2 cellular contexts compared by ENCODE assay signal in genomic region chr11:66856496-66857233, GRCh38.
TF ChIP-seq lines count a peak whose summit lies in the region.

LRFN4 (plus strand) TSS chr11:66857064; CDS start chr11:66857745, 681 bp downstream.

TF ChIP-seq in IMR-90, 13 proteins besides CTCF, POLR2A, EP300 and RAD21 (continued from another document):
- TF ChIP-seq USF2 (IDR thresholded peaks at IDR 0.05; ENCODE audit: low read depth, low read length), result peak; percentile 74
- TF ChIP-seq MAZ (IDR thresholded peaks at IDR 0.05; ENCODE audit: borderline replicate concordance, low read depth, low read length), result no peak

TF ChIP-seq in WTC11, 78 proteins besides CTCF, POLR2A, EP300 and RAD21 (continued from another document):
- TF ChIP-seq, protein P1, sequence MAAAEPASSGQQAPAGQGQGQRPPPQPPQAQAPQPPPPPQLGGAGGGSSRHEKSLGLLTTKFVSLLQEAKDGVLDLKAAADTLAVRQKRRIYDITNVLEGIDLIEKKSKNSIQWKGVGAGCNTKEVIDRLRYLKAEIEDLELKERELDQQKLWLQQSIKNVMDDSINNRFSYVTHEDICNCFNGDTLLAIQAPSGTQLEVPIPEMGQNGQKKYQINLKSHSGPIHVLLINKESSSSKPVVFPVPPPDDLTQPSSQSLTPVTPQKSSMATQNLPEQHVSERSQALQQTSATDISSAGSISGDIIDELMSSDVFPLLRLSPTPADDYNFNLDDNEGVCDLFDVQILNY (CRISPR knock-in tag; IDR thresholded peaks at IDR 0.05), result 0 out of 2 replicates have a peak, but pooled peaks have one; percentile 15
- TF ChIP-seq, protein P2, sequence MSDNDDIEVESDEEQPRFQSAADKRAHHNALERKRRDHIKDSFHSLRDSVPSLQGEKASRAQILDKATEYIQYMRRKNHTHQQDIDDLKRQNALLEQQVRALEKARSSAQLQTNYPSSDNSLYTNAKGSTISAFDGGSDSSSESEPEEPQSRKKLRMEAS (CRISPR knock-in tag; IDR thresholded peaks at IDR 0.05), result peak; percentile 70; the same call in 1 of the 2 replicates
- 0 out of 2 replicates have a peak, but pooled peaks have one; percentile 39 for TF ChIP-seq RELA (CRISPR knock-in tag; IDR thresholded peaks at IDR 0.05; ENCODE audit: borderline replicate concordance)
- TF ChIP-seq, protein P3, sequence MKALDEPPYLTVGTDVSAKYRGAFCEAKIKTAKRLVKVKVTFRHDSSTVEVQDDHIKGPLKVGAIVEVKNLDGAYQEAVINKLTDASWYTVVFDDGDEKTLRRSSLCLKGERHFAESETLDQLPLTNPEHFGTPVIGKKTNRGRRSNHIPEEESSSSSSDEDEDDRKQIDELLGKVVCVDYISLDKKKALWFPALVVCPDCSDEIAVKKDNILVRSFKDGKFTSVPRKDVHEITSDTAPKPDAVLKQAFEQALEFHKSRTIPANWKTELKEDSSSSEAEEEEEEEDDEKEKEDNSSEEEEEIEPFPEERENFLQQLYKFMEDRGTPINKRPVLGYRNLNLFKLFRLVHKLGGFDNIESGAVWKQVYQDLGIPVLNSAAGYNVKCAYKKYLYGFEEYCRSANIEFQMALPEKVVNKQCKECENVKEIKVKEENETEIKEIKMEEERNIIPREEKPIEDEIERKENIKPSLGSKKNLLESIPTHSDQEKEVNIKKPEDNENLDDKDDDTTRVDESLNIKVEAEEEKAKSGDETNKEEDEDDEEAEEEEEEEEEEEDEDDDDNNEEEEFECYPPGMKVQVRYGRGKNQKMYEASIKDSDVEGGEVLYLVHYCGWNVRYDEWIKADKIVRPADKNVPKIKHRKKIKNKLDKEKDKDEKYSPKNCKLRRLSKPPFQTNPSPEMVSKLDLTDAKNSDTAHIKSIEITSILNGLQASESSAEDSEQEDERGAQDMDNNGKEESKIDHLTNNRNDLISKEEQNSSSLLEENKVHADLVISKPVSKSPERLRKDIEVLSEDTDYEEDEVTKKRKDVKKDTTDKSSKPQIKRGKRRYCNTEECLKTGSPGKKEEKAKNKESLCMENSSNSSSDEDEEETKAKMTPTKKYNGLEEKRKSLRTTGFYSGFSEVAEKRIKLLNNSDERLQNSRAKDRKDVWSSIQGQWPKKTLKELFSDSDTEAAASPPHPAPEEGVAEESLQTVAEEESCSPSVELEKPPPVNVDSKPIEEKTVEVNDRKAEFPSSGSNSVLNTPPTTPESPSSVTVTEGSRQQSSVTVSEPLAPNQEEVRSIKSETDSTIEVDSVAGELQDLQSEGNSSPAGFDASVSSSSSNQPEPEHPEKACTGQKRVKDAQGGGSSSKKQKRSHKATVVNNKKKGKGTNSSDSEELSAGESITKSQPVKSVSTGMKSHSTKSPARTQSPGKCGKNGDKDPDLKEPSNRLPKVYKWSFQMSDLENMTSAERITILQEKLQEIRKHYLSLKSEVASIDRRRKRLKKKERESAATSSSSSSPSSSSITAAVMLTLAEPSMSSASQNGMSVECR (CRISPR knock-in tag; IDR thresholded peaks at IDR 0.05; ENCODE audit: borderline replicate concordance), result 0 out of 2 replicates have a peak, but pooled peaks have one; percentile 33
- peak; percentile 51; the same call in 1 of the 2 replicates for TF ChIP-seq FOXP4 (CRISPR knock-in tag; IDR thresholded peaks at IDR 0.05)
- 0 out of 2 replicates have a peak, but pooled peaks have one; percentile 14 for TF ChIP-seq ZNF416 (CRISPR knock-in tag; IDR thresholded peaks at IDR 0.05)
- TF ChIP-seq FOXP1 (CRISPR knock-in tag; IDR thresholded peaks at IDR 0.05; ENCODE audit: borderline replicate concordance), result no peak; the same call in 1 of the 2 replicates
- TF ChIP-seq USF2 (CRISPR knock-in tag; IDR thresholded peaks at IDR 0.05), result peak; percentile 92
- TF ChIP-seq ETV6 (CRISPR knock-in tag; IDR thresholded peaks at IDR 0.05), result no peak; the same call in none of the 2 replicates
- TF ChIP-seq OVOL2 (CRISPR knock-in tag; IDR thresholded peaks at IDR 0.05; ENCODE audit: borderline replicate concordance), result no peak
- TF ChIP-seq, protein P4, sequence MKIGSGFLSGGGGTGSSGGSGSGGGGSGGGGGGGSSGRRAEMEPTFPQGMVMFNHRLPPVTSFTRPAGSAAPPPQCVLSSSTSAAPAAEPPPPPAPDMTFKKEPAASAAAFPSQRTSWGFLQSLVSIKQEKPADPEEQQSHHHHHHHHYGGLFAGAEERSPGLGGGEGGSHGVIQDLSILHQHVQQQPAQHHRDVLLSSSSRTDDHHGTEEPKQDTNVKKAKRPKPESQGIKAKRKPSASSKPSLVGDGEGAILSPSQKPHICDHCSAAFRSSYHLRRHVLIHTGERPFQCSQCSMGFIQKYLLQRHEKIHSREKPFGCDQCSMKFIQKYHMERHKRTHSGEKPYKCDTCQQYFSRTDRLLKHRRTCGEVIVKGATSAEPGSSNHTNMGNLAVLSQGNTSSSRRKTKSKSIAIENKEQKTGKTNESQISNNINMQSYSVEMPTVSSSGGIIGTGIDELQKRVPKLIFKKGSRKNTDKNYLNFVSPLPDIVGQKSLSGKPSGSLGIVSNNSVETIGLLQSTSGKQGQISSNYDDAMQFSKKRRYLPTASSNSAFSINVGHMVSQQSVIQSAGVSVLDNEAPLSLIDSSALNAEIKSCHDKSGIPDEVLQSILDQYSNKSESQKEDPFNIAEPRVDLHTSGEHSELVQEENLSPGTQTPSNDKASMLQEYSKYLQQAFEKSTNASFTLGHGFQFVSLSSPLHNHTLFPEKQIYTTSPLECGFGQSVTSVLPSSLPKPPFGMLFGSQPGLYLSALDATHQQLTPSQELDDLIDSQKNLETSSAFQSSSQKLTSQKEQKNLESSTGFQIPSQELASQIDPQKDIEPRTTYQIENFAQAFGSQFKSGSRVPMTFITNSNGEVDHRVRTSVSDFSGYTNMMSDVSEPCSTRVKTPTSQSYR (CRISPR knock-in tag; IDR thresholded peaks at IDR 0.05), result peak; percentile 17; the same call in 1 of the 2 replicates
- peak; percentile 14; the same call in 1 of the 2 replicates for TF ChIP-seq ZBTB21 (CRISPR knock-in tag; IDR thresholded peaks at IDR 0.05; ENCODE audit: borderline replicate concordance)
